In the genomic region with DNA sequence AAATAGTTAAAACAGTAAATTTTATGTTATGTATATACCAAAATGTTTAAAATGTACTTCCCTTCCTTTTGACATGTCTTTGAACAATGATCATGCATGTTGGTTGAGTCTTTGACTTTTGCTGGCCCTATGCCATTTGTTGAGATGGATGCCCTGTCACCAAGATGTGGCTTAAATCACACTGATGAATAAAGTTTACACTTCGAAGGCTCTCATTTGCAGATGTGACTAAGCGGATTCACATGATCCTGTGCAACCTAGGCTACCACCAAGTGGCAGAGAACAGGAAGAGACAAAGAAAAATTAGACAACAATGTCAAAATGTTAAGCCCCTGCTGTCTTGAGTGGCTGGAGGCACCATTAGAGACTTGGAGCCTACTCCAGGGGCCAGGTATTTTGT, we compare ENCODE assay signal across 13 cellular contexts.
"Had no signal": no experiment of that assay in that cellular context is flagged by ENCODE, and none has a peak within 500 bp of the region (broad histone marks: within the 10 kb centered on the region; RNA-seq: fewer than 3 reads in every experiment).

No MANE protein-coding gene starts in this region.

- DNase-seq: activated CD4-positive, CD25-positive, alpha-beta regulatory T cell treated with anti-CD3 and anti-CD28 coated beads, Interleukin-2, amount 50 U/mL, for 72 hours; activated naive CD8-positive, alpha-beta T cell treated with anti-CD3 and anti-CD28 coated beads, Interleukin-2, amount 10 ng/mL, durations not matched to agents 7 days and 5 days; central memory CD4-positive, alpha-beta T cell; cortex of kidney; effector CD4-positive, alpha-beta T cell; esophagus squamous epithelium; hippocampal formation; kidney glomerular epithelial cell; nucleus accumbens; stimulated activated CD4-positive, alpha-beta T cell treated with anti-CD3 and anti-CD28 coated beads, Interleukin-15, amount 100 ng/mL, for 24 hours; stimulated activated CD4-positive, alpha-beta T cell treated with anti-CD3 and anti-CD28 coated beads, Interleukin-4, amount 100 ng/mL, for 1 hour; stimulated activated naive CD4-positive, alpha-beta T cell treated with Interleukin-2 at 50 U/mL for 16 hours; transverse colon had no signal

- H3K36me3 ChIP-seq: esophagus squamous epithelium, transverse colon had no signal

- H3K27ac ChIP-seq: esophagus squamous epithelium, transverse colon had no signal

- H3K4me3 ChIP-seq: esophagus squamous epithelium, transverse colon had no signal

- H3K4me1 ChIP-seq: esophagus squamous epithelium, transverse colon had no signal

- H3K27me3 ChIP-seq: esophagus squamous epithelium, transverse colon had no signal

- H3K9me3 ChIP-seq: esophagus squamous epithelium, transverse colon had no signal
